ENCODE assay signal across 8 cellular contexts in the genomic region with DNA sequence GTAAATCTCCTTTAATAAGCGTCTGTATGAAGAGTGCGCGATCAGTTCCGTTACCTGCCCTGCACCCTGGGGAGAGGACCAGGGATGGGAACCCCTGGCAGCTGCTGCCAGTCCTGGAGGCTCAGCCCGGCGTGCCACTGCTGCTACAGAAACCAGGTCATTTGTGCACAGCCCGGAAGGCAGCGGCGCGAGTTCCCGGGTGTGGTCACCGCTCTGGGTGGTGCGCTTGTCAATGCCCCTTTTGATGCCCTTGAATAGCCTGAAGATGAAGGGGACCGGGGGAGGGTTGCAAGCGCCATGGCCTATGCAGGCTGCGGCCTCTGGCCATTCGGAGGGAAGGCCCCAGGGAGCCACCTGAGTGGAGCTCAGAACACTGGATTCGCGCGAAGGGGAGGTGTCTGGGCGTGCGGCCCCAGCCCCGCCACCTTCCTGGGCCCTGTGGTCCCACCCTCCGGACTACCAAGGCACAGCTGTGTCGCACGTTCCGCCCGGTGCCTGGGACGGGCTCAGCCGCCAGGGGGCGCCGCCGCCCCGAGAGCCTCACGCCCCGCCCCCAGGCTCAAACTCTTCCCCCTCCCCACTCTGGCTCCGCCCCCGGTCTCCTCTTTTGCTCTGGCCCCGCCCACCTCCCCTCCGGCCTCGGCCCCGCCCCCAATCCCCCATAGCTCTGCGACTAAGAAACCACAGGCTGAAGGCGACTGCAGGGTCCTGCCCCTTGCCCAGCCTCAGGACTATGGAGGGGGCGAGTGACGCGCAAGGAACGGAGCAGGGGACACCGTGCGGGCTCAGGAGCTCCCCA. TPM values are rescaled to one million over a fixed set of nuclear protein-coding genes. Genes with fewer than 3 reads are reported as not detected.
DNase-seq lines count a peak whose midpoint lies in the region; ATAC-seq and TF ChIP-seq lines count a peak whose summit lies in the region.

No MANE protein-coding gene starts in this region.

- H3K4me3 ChIP-seq in AG04449 (ENCODE audit: low read depth, low read length) (peak overlapping the region; percentile 33), coronary artery (peak overlapping the region; percentile 44)

- peak; percentile 46 for ATAC-seq in HG02610 (IDR thresholded peaks at IDR 0.05; ENCODE audit: unreplicated experiment)
- ATAC-seq in left lobe of liver, result peak; percentile 63
- ATAC-seq in HG02798 (IDR thresholded peaks at IDR 0.05; ENCODE audit: poor library complexity, unreplicated experiment), result no peak

- peak; percentile 80 for TF ChIP-seq CTCF in AG04449 (IDR thresholded peaks at IDR 0.05; ENCODE audit: insufficient read depth, low read length, missing control alignments)
- peak; percentile 55 for TF ChIP-seq CTCF in coronary artery (IDR thresholded peaks at IDR 0.05)

- POLR2A ChIA-PET in AG04449 (lab: Yijun Ruan, JAX), result interaction anchor here (1.2 to 2.0 kb wide), 2 partner anchors 13 to 16 kb away, joined by 4 to 9 read pairs; partner anchors contain the start of gene AP5Z1

- CTCF ChIA-PET in AG04449 (lab: Yijun Ruan, JAX), result interaction anchor here (0.7 to 3.9 kb wide), 16 partner anchors 9 to 672 kb away, joined by 3 to 36 read pairs (median 3); partner anchors contain the start of genes AP5Z1 and RADIL

- DNase-seq in AG04449 (ENCODE audit: low read depth, low spot score), result no peak
- peak; percentile 87 for DNase-seq in activated CD4-positive, alpha-beta T cell treated with anti-CD3 and anti-CD28 coated beads for 48 hours
- DNase-seq in coronary artery (ENCODE audit: low spot score), result no peak
- DNase-seq in left lobe of liver (ENCODE audit: low spot score), result no peak
- DNase-seq in stimulated activated CD4-positive, alpha-beta T cell treated with anti-CD3 and anti-CD28 coated beads, Interleukin-4, amount 100 ng/mL, for 1 hour, result peak; percentile 84
- DNase-seq in H4 (ENCODE audit: low spot score), result no peak

- H3K27ac ChIP-seq in coronary artery, result peak overlapping the region in 1 of 2 donors; percentile 16

RNA-seq across cellular contexts. Expression of gene AP5Z1, which starts 16.5 kb away (rescaled TPM):
- total RNA-seq in left lobe of liver, result 13.2 TPM
- total RNA-seq in H4 (2014; rRNA removed; shearing (Covaris generic)), result 14.6 and 16.8 TPM in 2 replicates

Comparison
In these comparisons a context has a peak if more than half of its experiments do, and no peak if none do; other contexts are left out.
1. DNase-seq: peak in activated CD4-positive, alpha-beta T cell treated with anti-CD3 and anti-CD28 coated beads for 48 hours (single experiment) and stimulated activated CD4-positive, alpha-beta T cell treated with anti-CD3 and anti-CD28 coated beads, Interleukin-4, amount 100 ng/mL, for 1 hour (single experiment); none in AG04449 (single experiment), coronary artery (single experiment), left lobe of liver (single experiment) and H4 (single experiment).